In genomic region chr6:41189968-41190367, GRCh38 we compare ENCODE assay signal across 40 cellular contexts. TPM values are rescaled to one million over a fixed set of nuclear protein-coding genes. Genes with fewer than 3 reads are reported as not detected.
"Had no signal": no experiment of that assay in that cellular context is flagged by ENCODE, and none has a peak within 500 bp of the region (broad histone marks: within the 10 kb centered on the region; RNA-seq: fewer than 3 reads in every experiment).

No MANE protein-coding gene starts in this region.

- FAIRE-seq: keratinocyte, pancreas had no signal

- H3K4me1 Mint-ChIP-seq: mesothelial cell of epicardium, nephron progenitor cell had no signal

- H3K27me3 ChIP-seq: adrenal gland, body of pancreas, cardiac muscle cell, colonic mucosa, pancreas, uterus had no signal

- H3K9me3 ChIP-seq: adrenal gland, body of pancreas, colonic mucosa, pancreas, prostate gland, uterus had no signal

- ATAC-seq: activated T-helper 17 cell treated with anti-CD3 and anti-CD28 coated beads, Interleukin-2, amount 50 U/mL, for 72 hours; body of pancreas; left colon; pancreas; stimulated activated memory B cell treated with anti-CD40 and anti-IgM and Interleukin-4, amounts not matched to agents 10 μg/mL and 1 μg/mL and 100 μg/mL, for 72 hours; stimulated activated naive CD8-positive, alpha-beta T cell treated with anti-CD3 and anti-CD28 coated beads, Interleukin-15, amount 100 ng/mL, for 72 hours; T-helper 17 cell had no signal

- DNase-seq: activated CD4-positive, alpha-beta T cell treated with anti-CD3 and anti-CD28 coated beads for 1 hour; activated CD4-positive, alpha-beta T cell treated with anti-CD3 and anti-CD28 coated beads, Interleukin-2, amount 50 U/mL, for 48 hours; activated CD8-positive, alpha-beta memory T cell treated with anti-CD3 and anti-CD28 coated beads, Interleukin-2, amount 50 U/mL, for 48 hours; activated gamma-delta T cell treated with Interleukin-2 at 50 U/mL for 16 hours; activated naive CD8-positive, alpha-beta T cell treated with anti-CD3 and anti-CD28 coated beads for 36 hours; activated T-cell treated with anti-CD3 and anti-CD28 coated beads, Interleukin-2, amount 50 U/mL, for 24 hours; adrenal gland; aorta; body of pancreas; cerebellar nuclear complex; colonic mucosa; effector CD8-positive, alpha-beta T cell; erythroblast; head of caudate nucleus; hippocampal formation; left colon; naive B cell; nephron progenitor cell; pancreas; retina; stimulated activated CD4-positive, alpha-beta T cell treated with anti-CD3 and anti-CD28 coated beads, Interleukin-1b, Interleukin-23, amount 100 ng/mL, for 48 hours; stimulated activated CD4-positive, alpha-beta T cell treated with anti-CD3 and anti-CD28 coated beads, Interleukin-4, amount 100 ng/mL, for 4 hours; stimulated activated CD8-positive, alpha-beta memory T cell treated with anti-CD3 and anti-CD28 coated beads, Interleukin-4, amount 100 ng/mL, for 48 hours; stimulated activated naive CD8-positive, alpha-beta T cell treated with anti-CD3 and anti-CD28 coated beads, Interleukin-15, amount 100 ng/mL, for 72 hours; substantia nigra; T-helper 17 cell; T1000; uterus had no signal

- H3K4me3 Mint-ChIP-seq: activated naive CD8-positive, alpha-beta T cell treated with anti-CD3 and anti-CD28 coated beads for 36 hours; activated T-cell treated with anti-CD3 and anti-CD28 coated beads, Interleukin-2, amount 50 U/mL, for 24 hours; activated T-helper 17 cell treated with anti-CD3 and anti-CD28 coated beads, Interleukin-2, amount 50 U/mL, for 72 hours; mesothelial cell of epicardium; nephron progenitor cell; stimulated activated memory B cell treated with anti-CD40 and anti-IgM and Interleukin-4, amounts not matched to agents 10 μg/mL and 1 μg/mL and 100 μg/mL, for 72 hours; stimulated activated naive CD8-positive, alpha-beta T cell treated with anti-CD3 and anti-CD28 coated beads, Interleukin-15, amount 100 ng/mL, for 72 hours; T-helper 17 cell; type B pancreatic cell had no signal

- H3K27ac ChIP-seq: adrenal gland, body of pancreas, cardiac muscle cell, colonic mucosa, pancreas, prostate gland, uterus had no signal

- H3K4me2 ChIP-seq: smooth muscle cell had no signal

- H3K4me3 ChIP-seq: adrenal gland, body of pancreas, cardiac muscle cell, colonic mucosa, pancreas, prostate gland, smooth muscle cell, uterus had no signal

- H3K27me3 Mint-ChIP-seq: activated naive CD8-positive, alpha-beta T cell treated with anti-CD3 and anti-CD28 coated beads for 36 hours; activated T-cell treated with anti-CD3 and anti-CD28 coated beads, Interleukin-2, amount 50 U/mL, for 24 hours; activated T-helper 17 cell treated with anti-CD3 and anti-CD28 coated beads, Interleukin-2, amount 50 U/mL, for 72 hours; naive B cell; stimulated activated memory B cell treated with anti-CD40 and anti-IgM and Interleukin-4, amounts not matched to agents 10 μg/mL and 1 μg/mL and 100 μg/mL, for 72 hours; stimulated activated naive CD8-positive, alpha-beta T cell treated with anti-CD3 and anti-CD28 coated beads, Interleukin-15, amount 100 ng/mL, for 72 hours; T-helper 17 cell had no signal

- H3K36me3 ChIP-seq: adrenal gland, cardiac muscle cell, colonic mucosa, pancreas, prostate gland, uterus had no signal

- H3K27ac Mint-ChIP-seq: activated naive CD8-positive, alpha-beta T cell treated with anti-CD3 and anti-CD28 coated beads for 36 hours; activated T-cell treated with anti-CD3 and anti-CD28 coated beads, Interleukin-2, amount 50 U/mL, for 24 hours; activated T-helper 17 cell treated with anti-CD3 and anti-CD28 coated beads, Interleukin-2, amount 50 U/mL, for 72 hours; mesothelial cell of epicardium; nephron progenitor cell; stimulated activated memory B cell treated with anti-CD40 and anti-IgM and Interleukin-4, amounts not matched to agents 10 μg/mL and 1 μg/mL and 100 μg/mL, for 72 hours; stimulated activated naive CD8-positive, alpha-beta T cell treated with anti-CD3 and anti-CD28 coated beads, Interleukin-15, amount 100 ng/mL, for 72 hours; T-helper 17 cell; type B pancreatic cell had no signal

- H3K4me1 ChIP-seq: adrenal gland, body of pancreas, colonic mucosa, pancreas, prostate gland, uterus had no signal

- H3K36me3 Mint-ChIP-seq: mesothelial cell of epicardium, type B pancreatic cell had no signal

RNA-seq across cellular contexts. Expression of gene TREML2, which starts 11.0 kb away (rescaled TPM):
- total RNA-seq: body of pancreas, cardiac muscle cell, dermis microvascular lymphatic vessel endothelial cell, fibroblast of lung, fibroblast of villous mesenchyme, mesothelial cell of epicardium, smooth muscle cell had no signal
- polyA plus RNA-seq: adrenal gland, cardiac muscle cell, fibroblast of lung, pancreas, smooth muscle cell had no signal

RNA-seq across cellular contexts. Expression of gene TREM2, which starts 27.1 kb away (rescaled TPM):
- total RNA-seq: activated naive CD8-positive, alpha-beta T cell treated with anti-CD3 and anti-CD28 coated beads for 36 hours; activated T-helper 17 cell treated with anti-CD3 and anti-CD28 coated beads, Interleukin-2, amount 50 U/mL, for 72 hours; cardiac muscle cell; dermis microvascular lymphatic vessel endothelial cell; fibroblast of villous mesenchyme; liver; mesothelial cell of epicardium; smooth muscle cell; T-helper 17 cell had no signal
- polyA plus RNA-seq: cardiac muscle cell, fibroblast of lung, smooth muscle cell had no signal

RNA-seq across cellular contexts. Expression of gene TREML1, which starts 35.8 kb away (rescaled TPM):
- total RNA-seq: activated naive CD8-positive, alpha-beta T cell treated with anti-CD3 and anti-CD28 coated beads for 36 hours; activated T-helper 17 cell treated with anti-CD3 and anti-CD28 coated beads, Interleukin-2, amount 50 U/mL, for 72 hours; body of pancreas; cardiac muscle cell; colonic mucosa; dermis microvascular lymphatic vessel endothelial cell; fibroblast of lung; fibroblast of villous mesenchyme; left colon; mesothelial cell of epicardium; prostate gland; smooth muscle cell had no signal
- polyA plus RNA-seq: aorta, cardiac muscle cell, fibroblast of lung, smooth muscle cell had no signal

RNA-seq across cellular contexts. Expression of gene TREML4, which starts 38.2 kb away (rescaled TPM):
- total RNA-seq: activated naive CD8-positive, alpha-beta T cell treated with anti-CD3 and anti-CD28 coated beads for 36 hours; activated T-helper 17 cell treated with anti-CD3 and anti-CD28 coated beads, Interleukin-2, amount 50 U/mL, for 72 hours; adrenal gland; body of pancreas; cardiac muscle cell; colonic mucosa; dermis microvascular lymphatic vessel endothelial cell; fibroblast of lung; fibroblast of villous mesenchyme; left colon; mesothelial cell of epicardium; pancreas; prostate gland; smooth muscle cell; uterus had no signal
- polyA plus RNA-seq: adrenal gland, aorta, cardiac muscle cell, fibroblast of lung, keratinocyte, pancreas, smooth muscle cell had no signal
